In the genomic region with DNA sequence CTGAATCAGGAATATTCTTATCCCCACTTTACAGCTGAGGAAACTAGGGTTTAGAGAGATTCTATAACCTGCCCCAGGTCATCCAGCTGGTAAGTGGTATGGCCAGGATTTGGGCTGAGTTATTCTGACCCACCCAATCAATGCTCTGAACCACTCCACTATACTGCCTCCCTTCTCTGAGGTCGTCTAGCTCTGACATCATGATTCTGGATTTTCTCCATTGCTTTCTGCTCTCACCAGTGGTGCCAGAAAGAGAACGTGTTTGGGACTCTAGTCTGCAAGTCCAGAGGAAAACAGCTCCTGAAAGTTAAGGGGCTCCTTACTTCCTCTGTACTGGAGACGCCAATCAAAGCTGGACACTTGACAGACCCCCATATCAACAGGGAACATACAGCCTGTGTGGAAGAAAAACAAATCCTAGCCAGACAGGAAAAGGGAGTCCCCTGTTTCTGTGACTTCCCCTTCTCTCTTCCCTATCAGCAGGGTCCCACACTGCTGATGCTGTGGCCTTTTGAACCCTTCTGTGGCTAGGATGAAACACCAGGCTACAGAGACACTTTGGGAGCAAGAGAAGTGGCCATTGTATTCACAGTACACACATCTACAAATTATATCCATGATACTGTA, we compare ENCODE assay signal across 1 cellular context.
TF ChIP-seq lines count a peak whose summit lies in the region.

No MANE protein-coding gene starts in this region.

TF ChIP-seq in GM23338, 12 proteins besides CTCF, POLR2A, EP300 and RAD21:
- TF ChIP-seq CREB1 (CRISPR knock-in tag; IDR thresholded peaks at IDR 0.05; ENCODE audit: low read depth) (no peak), STAT1 (IDR thresholded peaks at IDR 0.05; ENCODE audit: unreplicated experiment) (no peak), POLR2AphosphoS5 (IDR thresholded peaks at IDR 0.05; ENCODE audit: low read depth) (no peak), ZNF331 (CRISPR knock-in tag; IDR thresholded peaks at IDR 0.05; ENCODE audit: low read depth) (no peak), JUNB (IDR thresholded peaks at IDR 0.05; ENCODE audit: unreplicated experiment) (no peak), REST (IDR thresholded peaks at IDR 0.05; ENCODE audit: unreplicated experiment) (no peak), NANOG (IDR thresholded peaks at IDR 0.05; ENCODE audit: borderline replicate concordance) (no peak), EZH2 (IDR thresholded peaks at IDR 0.05; ENCODE audit: low read depth, unreplicated experiment) (no peak)
- TF ChIP-seq, protein P1, sequence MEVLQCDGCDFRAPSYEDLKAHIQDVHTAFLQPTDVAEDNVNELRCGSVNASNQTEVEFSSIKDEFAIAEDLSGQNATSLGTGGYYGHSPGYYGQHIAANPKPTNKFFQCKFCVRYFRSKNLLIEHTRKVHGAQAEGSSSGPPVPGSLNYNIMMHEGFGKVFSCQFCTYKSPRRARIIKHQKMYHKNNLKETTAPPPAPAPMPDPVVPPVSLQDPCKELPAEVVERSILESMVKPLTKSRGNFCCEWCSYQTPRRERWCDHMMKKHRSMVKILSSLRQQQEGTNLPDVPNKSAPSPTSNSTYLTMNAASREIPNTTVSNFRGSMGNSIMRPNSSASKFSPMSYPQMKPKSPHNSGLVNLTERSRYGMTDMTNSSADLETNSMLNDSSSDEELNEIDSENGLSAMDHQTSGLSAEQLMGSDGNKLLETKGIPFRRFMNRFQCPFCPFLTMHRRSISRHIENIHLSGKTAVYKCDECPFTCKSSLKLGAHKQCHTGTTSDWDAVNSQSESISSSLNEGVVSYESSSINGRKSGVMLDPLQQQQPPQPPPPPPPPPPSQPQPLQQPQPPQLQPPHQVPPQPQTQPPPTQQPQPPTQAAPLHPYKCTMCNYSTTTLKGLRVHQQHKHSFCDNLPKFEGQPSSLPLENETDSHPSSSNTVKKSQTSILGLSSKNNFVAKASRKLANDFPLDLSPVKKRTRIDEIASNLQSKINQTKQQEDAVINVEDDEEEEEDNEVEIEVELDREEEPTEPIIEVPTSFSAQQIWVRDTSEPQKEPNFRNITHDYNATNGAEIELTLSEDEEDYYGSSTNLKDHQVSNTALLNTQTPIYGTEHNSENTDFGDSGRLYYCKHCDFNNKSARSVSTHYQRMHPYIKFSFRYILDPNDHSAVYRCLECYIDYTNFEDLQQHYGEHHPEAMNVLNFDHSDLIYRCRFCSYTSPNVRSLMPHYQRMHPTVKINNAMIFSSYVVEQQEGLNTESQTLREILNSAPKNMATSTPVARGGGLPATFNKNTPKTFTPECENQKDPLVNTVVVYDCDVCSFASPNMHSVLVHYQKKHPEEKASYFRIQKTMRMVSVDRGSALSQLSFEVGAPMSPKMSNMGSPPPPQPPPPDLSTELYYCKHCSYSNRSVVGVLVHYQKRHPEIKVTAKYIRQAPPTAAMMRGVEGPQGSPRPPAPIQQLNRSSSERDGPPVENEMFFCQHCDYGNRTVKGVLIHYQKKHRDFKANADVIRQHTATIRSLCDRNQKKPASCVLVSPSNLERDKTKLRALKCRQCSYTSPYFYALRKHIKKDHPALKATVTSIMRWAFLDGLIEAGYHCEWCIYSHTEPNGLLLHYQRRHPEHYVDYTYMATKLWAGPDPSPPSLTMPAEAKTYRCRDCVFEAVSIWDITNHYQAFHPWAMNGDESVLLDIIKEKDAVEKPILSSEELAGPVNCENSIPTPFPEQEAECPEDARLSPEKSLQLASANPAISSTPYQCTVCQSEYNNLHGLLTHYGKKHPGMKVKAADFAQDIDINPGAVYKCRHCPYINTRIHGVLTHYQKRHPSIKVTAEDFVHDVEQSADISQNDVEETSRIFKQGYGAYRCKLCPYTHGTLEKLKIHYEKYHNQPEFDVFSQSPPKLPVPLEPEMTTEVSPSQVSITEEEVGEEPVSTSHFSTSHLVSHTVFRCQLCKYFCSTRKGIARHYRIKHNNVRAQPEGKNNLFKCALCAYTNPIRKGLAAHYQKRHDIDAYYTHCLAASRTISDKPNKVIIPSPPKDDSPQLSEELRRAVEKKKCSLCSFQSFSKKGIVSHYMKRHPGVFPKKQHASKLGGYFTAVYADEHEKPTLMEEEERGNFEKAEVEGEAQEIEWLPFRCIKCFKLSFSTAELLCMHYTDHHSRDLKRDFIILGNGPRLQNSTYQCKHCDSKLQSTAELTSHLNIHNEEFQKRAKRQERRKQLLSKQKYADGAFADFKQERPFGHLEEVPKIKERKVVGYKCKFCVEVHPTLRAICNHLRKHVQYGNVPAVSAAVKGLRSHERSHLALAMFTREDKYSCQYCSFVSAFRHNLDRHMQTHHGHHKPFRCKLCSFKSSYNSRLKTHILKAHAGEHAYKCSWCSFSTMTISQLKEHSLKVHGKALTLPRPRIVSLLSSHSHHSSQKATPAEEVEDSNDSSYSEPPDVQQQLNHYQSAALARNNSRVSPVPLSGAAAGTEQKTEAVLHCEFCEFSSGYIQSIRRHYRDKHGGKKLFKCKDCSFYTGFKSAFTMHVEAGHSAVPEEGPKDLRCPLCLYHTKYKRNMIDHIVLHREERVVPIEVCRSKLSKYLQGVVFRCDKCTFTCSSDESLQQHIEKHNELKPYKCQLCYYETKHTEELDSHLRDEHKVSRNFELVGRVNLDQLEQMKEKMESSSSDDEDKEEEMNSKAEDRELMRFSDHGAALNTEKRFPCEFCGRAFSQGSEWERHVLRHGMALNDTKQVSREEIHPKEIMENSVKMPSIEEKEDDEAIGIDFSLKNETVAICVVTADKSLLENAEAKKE (CRISPR knock-in tag; IDR thresholded peaks at IDR 0.05), result no peak
